ENCODE assay signal across 8 cellular contexts in genomic region chr10:21528452-21529235, GRCh38. TPM values are rescaled to one million over a fixed set of nuclear protein-coding genes. Genes with fewer than 3 reads are reported as not detected.
DNase-seq lines count a peak whose midpoint lies in the region; ATAC-seq and TF ChIP-seq lines count a peak whose summit lies in the region.

No MANE protein-coding gene starts in this region.

- peaks cover 45% of the 10 kb centered on the region for H3K4me1 ChIP-seq in cardiac muscle cell (ENCODE audit: low read depth)
- H3K4me1 ChIP-seq in adrenal gland (replicated peaks in 1 of 2), result peaks cover 9 to 39% of the 10 kb centered on the region in 2 donors
- peaks cover 6 to 39% of the 10 kb centered on the region in 2 donors for H3K4me1 ChIP-seq in left lung
- H3K4me1 ChIP-seq in transverse colon, result peaks cover 0 to 52% (median 23%) of the 10 kb centered on the region in 4 donors

- no peak overlapping the region for H3K4me3 Mint-ChIP-seq in activated T-cell treated with anti-CD3 and anti-CD28 coated beads, Interleukin-2, amount 50 U/mL, for 4 hours

- H3K4me1 Mint-ChIP-seq in activated T-cell treated with anti-CD3 and anti-CD28 coated beads, Interleukin-2, amount 50 U/mL, for 4 hours (ENCODE audit: low read depth), result peaks cover 43% of the 10 kb centered on the region

- TF ChIP-seq CTCF in cardiac muscle cell (IDR thresholded peaks at IDR 0.05; ENCODE audit: low read depth, low read length) (no peak), adrenal gland (IDR thresholded peaks at IDR 0.05) (no peak), left lung (IDR thresholded peaks at IDR 0.05) (no peak), transverse colon (IDR thresholded peaks at IDR 0.05) (no peak)

- no peak for ATAC-seq in Right ventricle myocardium inferior
- no peak for ATAC-seq in left lung
- ATAC-seq in HG02870 (IDR thresholded peaks at IDR 0.05; ENCODE audit: unreplicated experiment), result no peak
- ATAC-seq in activated T-cell treated with anti-CD3 and anti-CD28 coated beads, Interleukin-2, amount 50 U/mL, for 4 hours, result no peak

- H3K9me3 ChIP-seq in cardiac muscle cell (ENCODE audit: low read depth) (no peaks in the 10 kb centered on the region), adrenal gland (replicated peaks in 1 of 3) (no peaks in the 10 kb centered on the region), left lung (no peaks in the 10 kb centered on the region), transverse colon (no peaks in the 10 kb centered on the region)

- 50 to 57% (median 52%) methylated on average over 11 of the region's 11 CpGs for WGBS in adrenal gland, 4 donors
- WGBS in transverse colon (ENCODE audit: low coverage in 1 of 2), 2 donors, result 67 to 72% methylated on average over 11 of the region's 11 CpGs

- no peak for DNase-seq in cardiac muscle cell (ENCODE audit: low read depth in 1 of 2, low spot score in 1 of 2)
- DNase-seq in Right ventricle myocardium inferior (ENCODE audit: missing footprints), result no peak
- peak in 1 of 7 donors; percentile 41 for DNase-seq in adrenal gland
- no peak for DNase-seq in left lung
- no peak for DNase-seq in transverse colon
- DNase-seq in stimulated activated CD4-positive, alpha-beta T cell treated with anti-CD3 and anti-CD28 coated beads, Interleukin-12 subunit alpha, Interleukin-12 subunit beta, amount 100 ng/mL, for 4 hours, result no peak
- no peak for DNase-seq in activated T-cell treated with anti-CD3 and anti-CD28 coated beads, Interleukin-2, amount 50 U/mL, for 4 hours

- H3K36me3 ChIP-seq in cardiac muscle cell (no peaks in the 10 kb centered on the region), adrenal gland (replicated peaks in 1 of 2) (no peaks in the 10 kb centered on the region), left lung (no peaks in the 10 kb centered on the region), transverse colon (no peaks in the 10 kb centered on the region)

- H3K9me3 Mint-ChIP-seq in activated T-cell treated with anti-CD3 and anti-CD28 coated beads, Interleukin-2, amount 50 U/mL, for 4 hours, result no peaks in the 10 kb centered on the region

- no peaks in the 10 kb centered on the region for H3K27me3 ChIP-seq in cardiac muscle cell
- no peaks in the 10 kb centered on the region for H3K27me3 ChIP-seq in adrenal gland
- H3K27me3 ChIP-seq in left lung, result no peaks in the 10 kb centered on the region
- peaks cover 26% of the 10 kb centered on the region for H3K27me3 ChIP-seq in transverse colon

- H3K4me3 ChIP-seq in cardiac muscle cell (peak overlapping the region; percentile 53), adrenal gland (peak overlapping the region in 2 of 4 donors; percentile 70 to 71), left lung (peak overlapping the region in 1 of 2 donors; percentile 69), transverse colon (peak overlapping the region in 1 of 4 donors; percentile 67)

- H3K27me3 Mint-ChIP-seq in activated T-cell treated with anti-CD3 and anti-CD28 coated beads, Interleukin-2, amount 50 U/mL, for 4 hours (ENCODE audit: low read depth), result peaks cover 17% of the 10 kb centered on the region

- no peaks in the 10 kb centered on the region for H3K36me3 Mint-ChIP-seq in activated T-cell treated with anti-CD3 and anti-CD28 coated beads, Interleukin-2, amount 50 U/mL, for 4 hours (ENCODE audit: insufficient read depth)

- in situ Hi-C loops in transverse colon (cut with MboI; ENCODE audit: low pct_ligation_motif_present in 1 of 4, low pct_unique_long_range_greater_than_20kb in 1 of 4, low sequenced_read_pairs in 3 of 4), result no loop called here

- peak overlapping the region; percentile 99 for H3K27ac ChIP-seq in cardiac muscle cell
- peak overlapping the region; percentile 98 to 99 (median 98) for H3K27ac ChIP-seq in adrenal gland
- H3K27ac ChIP-seq in left lung, result peak overlapping the region; percentile 95 to 96
- H3K27ac ChIP-seq in transverse colon, result peak overlapping the region; percentile 94 to 96 (median 95)

- intact Hi-C loops in Right ventricle myocardium inferior (cut with DNase I), result loop anchor here (10.0 kb wide), 2 partner anchors 634 to 796 kb away; partner anchors contain the start of genes BMI1 and NEBL
- intact Hi-C loops in adrenal gland (cut with DNase I), result no loop called here
- intact Hi-C loops in left lung (cut with DNase I), result no loop called here
- intact Hi-C loops in transverse colon (cut with DNase I; ENCODE audit: low total_unique reads), result no loop called here

- no peak for TF ChIP-seq EP300 in transverse colon (IDR thresholded peaks at IDR 0.05; ENCODE audit: low read depth)

- no peak for TF ChIP-seq POLR2A in adrenal gland (IDR thresholded peaks at IDR 0.05)
- no peak for TF ChIP-seq POLR2A in transverse colon (IDR thresholded peaks at IDR 0.05)

RNA-seq across cellular contexts. Expression of gene SKIDA1, which starts 3.2 kb away (rescaled TPM):
- total RNA-seq in cardiac muscle cell (42.4 and 62.4 TPM in 2 replicates), Right ventricle myocardium inferior (2.6 TPM), adrenal gland (1 to 10 TPM in 7 of 8 donors, under 1 TPM in 1; 0.78 to 3.5 (median 2.6) TPM), left lung (1 to 10 TPM; 1.2 to 1.9 TPM), transverse colon (under 1 TPM in 2 of 4 donors, not detected in 2; 0.27 to 0.60 TPM)
- polyA plus RNA-seq in cardiac muscle cell (4.3 and 7.9 TPM in 2 replicates), adrenal gland (1 to 10 TPM in 2 of 3 donors, under 1 TPM in 1; 0.64 to 2.3 (median 1.6) TPM)
- total RNA-seq in activated T-cell treated with anti-CD3 and anti-CD28 coated beads, Interleukin-2, amount 50 U/mL, for 4 hours, result not detected

RNA-seq across cellular contexts. Expression of gene MLLT10, which starts 5.4 kb away (rescaled TPM):
- 26.0 and 40.6 TPM in 2 replicates for total RNA-seq in cardiac muscle cell
- 38.4 and 39.5 TPM in 2 replicates for polyA plus RNA-seq in cardiac muscle cell
- total RNA-seq in Right ventricle myocardium inferior, result 18.3 TPM
- 10 to 100 TPM; 16.7 to 48.1 (median 26.8) TPM for total RNA-seq in adrenal gland
- 10 to 100 TPM; 15.8 to 30.2 (median 29.3) TPM for polyA plus RNA-seq in adrenal gland
- total RNA-seq in left lung, result 10 to 100 TPM; 39.9 to 43.2 TPM
- total RNA-seq in transverse colon, result 10 to 100 TPM; 12.0 to 43.0 (median 28.5) TPM
- 10 to 100 TPM; 28.6 to 30.6 (median 29.4) TPM for total RNA-seq in activated T-cell treated with anti-CD3 and anti-CD28 coated beads, Interleukin-2, amount 50 U/mL, for 4 hours
